18 cellular contexts compared by ENCODE assay signal in the genomic region with DNA sequence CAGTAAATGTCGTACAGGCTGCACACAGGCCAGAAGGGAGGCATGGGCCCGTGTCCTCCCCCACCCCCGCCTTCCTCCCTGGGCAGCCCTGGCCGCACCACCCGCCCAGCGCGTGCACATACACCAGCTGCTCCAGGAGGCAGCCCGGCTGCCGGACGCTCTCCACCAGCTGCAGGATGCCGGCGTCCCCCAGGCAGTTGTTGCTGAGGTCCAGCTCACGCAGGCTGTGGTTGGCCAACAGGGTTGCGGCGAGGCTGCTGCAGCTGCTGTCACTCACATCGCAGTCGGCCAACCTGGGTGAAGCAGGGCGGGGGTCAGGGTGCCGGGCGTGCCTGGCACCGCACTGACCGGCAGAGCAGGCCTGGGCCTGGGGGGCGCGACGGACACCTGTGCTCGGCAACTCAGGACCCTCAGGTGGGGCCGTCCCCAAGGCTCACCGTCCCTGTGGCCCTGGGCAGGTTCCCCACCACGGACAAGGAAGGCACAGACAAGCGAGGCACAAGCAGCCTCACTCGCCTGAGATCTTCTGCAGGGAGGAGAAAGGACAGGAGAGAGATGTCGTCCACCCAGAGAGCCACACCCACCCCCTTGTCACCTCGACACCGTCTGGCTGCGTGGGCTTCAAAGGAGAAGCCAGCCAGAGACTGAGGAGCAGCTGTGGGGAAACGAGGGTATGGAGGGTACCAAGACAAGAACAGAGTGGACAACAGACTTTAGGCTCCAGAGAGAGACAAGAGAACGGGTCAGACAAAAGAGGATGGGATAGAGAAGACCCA. TPM values are rescaled to one million over a fixed set of nuclear protein-coding genes. Genes with fewer than 3 reads are reported as not detected.
DNase-seq lines count a peak whose midpoint lies in the region; ATAC-seq, FAIRE-seq and TF ChIP-seq lines count a peak whose summit lies in the region.
"Had no signal": no experiment of that assay in that cellular context is flagged by ENCODE, and none has a peak within 500 bp of the region (broad histone marks: within the 10 kb centered on the region; RNA-seq: fewer than 3 reads in every experiment).

No MANE protein-coding gene starts in this region.

- TF ChIP-seq EP300 in GM12878 (IDR thresholded peaks at IDR 0.05; ENCODE audit: borderline replicate concordance in 1 of 2, control insufficient read depth in 1 of 2, low read depth in 2 of 2, low read length in 2 of 2) = no peak

- DNase-seq in cardiac muscle cell (ENCODE audit: low read depth in 1 of 2, low spot score in 1 of 2) = no peak
- no peak for DNase-seq in left cardiac atrium
- no peak for DNase-seq in GM12878 (ENCODE audit: low read depth, low spot score)
- peak; percentile 80 for DNase-seq in midbrain (lab: John Stamatoyannopoulos, UW)
- DNase-seq in upper lobe of right lung = peak; percentile 63
- no peak for DNase-seq in OCI-LY7 (ENCODE audit: low spot score)
- DNase-seq: activated CD8-positive, alpha-beta memory T cell treated with anti-CD3 and anti-CD28 coated beads, Interleukin-2, amount 50 U/mL, for 4 hours; DMS79; islet precursor cell; naive thymus-derived CD4-positive, alpha-beta T cell; NCI-H146; NCI-H69; stimulated activated CD4-positive, alpha-beta T cell treated with anti-CD3 and anti-CD28 coated beads, Interleukin-12 subunit alpha, Interleukin-12 subunit beta, amount 100 ng/mL, for 4 hours had no signal

- POLR2A ChIA-PET in GM12878 (lab: Charles Lee) = no interaction called here
- POLR2A ChIA-PET in OCI-LY7 (lab: Charles Lee) = interaction anchor here (0.6 kb wide), 1 partner anchor 392 kb away, joined by 3 read pairs; no protein-coding TSS in a partner anchor

- RAD21 ChIA-PET in GM12878 (lab: Charles Lee; ENCODE audit: unreplicated experiment) = no interaction called here

- no peak for FAIRE-seq in GM12878 (lab: Jason Lieb, UNC)
- FAIRE-seq: H54 had no signal

- no peak overlapping the region for H2AFZ ChIP-seq in GM12878 (ENCODE audit: control insufficient read depth, low read depth, low read length)
- H2AFZ ChIP-seq in OCI-LY7 (ENCODE audit: low read length) = no peak overlapping the region

- H3K79me2 ChIP-seq in GM12878 (ENCODE audit: control insufficient read depth, insufficient read depth, low read length) (no peaks in the 10 kb centered on the region), OCI-LY7 (ENCODE audit: insufficient read depth, low read depth, low read length) (no peaks in the 10 kb centered on the region)

- no peak for TF ChIP-seq RAD21 in GM12878 (IDR thresholded peaks at IDR 0.05; ENCODE audit: insufficient read depth, low read depth, low read length)

- H3K9ac ChIP-seq in GM12878 (ENCODE audit: control insufficient read depth, insufficient read depth, low read length) = no peak overlapping the region

- CTCF ChIA-PET in GM12878 (lab: Yijun Ruan, JAX) (no interaction called here), OCI-LY7 (lab: Charles Lee; ENCODE audit: unreplicated experiment) (interaction anchor here (0.9 kb wide), 1 partner anchor 88 kb away, joined by 14 read pairs; no protein-coding TSS in a partner anchor)

- in situ Hi-C loops in GM12878 (cut with MboI) = no loop called here

- no peak; the same call in 1 of the 2 replicates for TF ChIP-seq POLR2A in GM12878 (IDR thresholded peaks at IDR 0.05; ENCODE audit: low read depth, low read length)

- H3K27ac ChIP-seq in cardiac muscle cell = peak overlapping the region; percentile 43
- H3K27ac ChIP-seq in GM12878 (ENCODE audit: control insufficient read depth, insufficient read depth) = no peak overlapping the region
- H3K27ac ChIP-seq in upper lobe of right lung = no peak overlapping the region
- no peak overlapping the region for H3K27ac ChIP-seq in OCI-LY7 (ENCODE audit: low read depth, low read length, poor library complexity, severe bottlenecking)
- H3K27ac ChIP-seq: SJSA1, upper lobe of left lung had no signal

- SMC1A ChIA-PET in GM12878 (lab: Charles Lee; ENCODE audit: uncharacterized antibody, unreplicated experiment) = no interaction called here

- peaks cover 25% of the 10 kb centered on the region for H3K36me3 ChIP-seq in cardiac muscle cell
- H3K36me3 ChIP-seq in GM12878 (ENCODE audit: control insufficient read depth in 2 of 2, insufficient read depth in 2 of 2, low read length in 1 of 2) = peaks cover 16 to 41% of the 10 kb centered on the region in 2 experiments
- peaks cover 80% of the 10 kb centered on the region for H3K36me3 ChIP-seq in upper lobe of right lung
- peaks cover 59% of the 10 kb centered on the region for H3K36me3 ChIP-seq in OCI-LY7 (ENCODE audit: insufficient read depth, low read length)

- H3K9me3 ChIP-seq in cardiac muscle cell (ENCODE audit: low read depth) (no peaks in the 10 kb centered on the region), GM12878 (replicated peaks; ENCODE audit: control insufficient read depth, insufficient read depth, low read length) (no peaks in the 10 kb centered on the region), upper lobe of right lung (no peaks in the 10 kb centered on the region), OCI-LY7 (ENCODE audit: low read length) (no peaks in the 10 kb centered on the region)
- H3K9me3 ChIP-seq: SJSA1, upper lobe of left lung had no signal

- H3K4me1 ChIP-seq in cardiac muscle cell (ENCODE audit: low read depth) (no peaks in the 10 kb centered on the region), GM12878 (ENCODE audit: control insufficient read depth, insufficient read depth, low read length) (no peaks in the 10 kb centered on the region), upper lobe of right lung (no peaks in the 10 kb centered on the region), OCI-LY7 (ENCODE audit: insufficient read depth, low read length, poor library complexity, severe bottlenecking) (peaks cover 15% of the 10 kb centered on the region)
- H3K4me1 ChIP-seq: SJSA1, upper lobe of left lung had no signal

- WGBS in GM12878 (ENCODE audit: insufficient coverage, insufficient replicate concordance, low lambda C conversion rate, missing lambda C conversion rate) = 92% methylated on average over 35 of the region's 37 CpGs

- H3K27me3 ChIP-seq in cardiac muscle cell (no peaks in the 10 kb centered on the region), GM12878 (replicated peaks in 1 of 2; ENCODE audit: control insufficient read depth in 2 of 2, insufficient read depth in 2 of 2, low read length in 1 of 2) (no peaks in the 10 kb centered on the region), upper lobe of right lung (no peaks in the 10 kb centered on the region)
- H3K27me3 ChIP-seq: SJSA1, upper lobe of left lung had no signal

- BruUV-seq in GM12878 (replicated peaks; lab: Mats Ljungman, UMichigan) (no TSS peak), OCI-LY7 (replicated peaks; lab: Mats Ljungman, UMichigan) (no TSS peak)

- no peak for TF ChIP-seq CTCF in cardiac muscle cell (IDR thresholded peaks at IDR 0.05; ENCODE audit: low read depth, low read length)
- no peak for TF ChIP-seq CTCF in GM12878 (IDR thresholded peaks at IDR 0.05 in 2 of 3, conservative IDR thresholded peaks at IDR 0.05 in 1 of 3; ENCODE audit: control insufficient read depth in 2 of 3, extremely low read depth in 1 of 3, insufficient read depth in 1 of 3, low read depth in 3 of 3, low read length in 3 of 3)
- TF ChIP-seq CTCF in upper lobe of right lung (IDR thresholded peaks at IDR 0.05) = no peak
- TF ChIP-seq CTCF in OCI-LY7 (conservative IDR thresholded peaks at IDR 0.05; ENCODE audit: low read length) = no peak

- ATAC-seq in left cardiac atrium (no peak), GM12878 (no peak), upper lobe of right lung (no peak), GM21786 (IDR thresholded peaks at IDR 0.05; ENCODE audit: unreplicated experiment) (no peak), GM21737 (IDR thresholded peaks at IDR 0.05; ENCODE audit: unreplicated experiment) (no peak)

- H3K4me3 ChIP-seq in cardiac muscle cell (no peak overlapping the region), GM12878 (no peak overlapping the region), upper lobe of right lung (no peak overlapping the region), OCI-LY7 (ENCODE audit: low read depth, low read length, poor library complexity, severe bottlenecking) (no peak overlapping the region)
- H3K4me3 ChIP-seq: SJSA1, upper lobe of left lung had no signal

- intact Hi-C loops in left cardiac atrium (cut with DNase I) = no loop called here
- intact Hi-C loops in GM12878 (cut with micrococcal nuclease; ENCODE audit: unreplicated experiment) = no loop called here
- intact Hi-C loops in upper lobe of right lung (cut with DNase I) = no loop called here
- intact Hi-C loops in OCI-LY7 (cut with micrococcal nuclease; ENCODE audit: unreplicated experiment) = no loop called here

- H3K9me2 ChIP-seq in OCI-LY7 (ENCODE audit: insufficient read depth, low read length) = no peaks in the 10 kb centered on the region

- H4K20me1 ChIP-seq in GM12878 (ENCODE audit: control insufficient read depth, insufficient read depth) (no peaks in the 10 kb centered on the region), OCI-LY7 (ENCODE audit: insufficient read depth, low read length) (no peaks in the 10 kb centered on the region)

- no peak overlapping the region for H3K4me2 ChIP-seq in GM12878 (ENCODE audit: control insufficient read depth, insufficient read depth)
- no peak overlapping the region for H3K4me2 ChIP-seq in OCI-LY7 (ENCODE audit: low read length)

RNA-seq across cellular contexts. Expression of a gene that starts 12.1 kb away (rescaled TPM):
- 149 and 186 TPM in 2 replicates for total RNA-seq in cardiac muscle cell
- 157 and 176 TPM in 2 replicates for polyA plus RNA-seq in cardiac muscle cell
- 100 to 1,000 TPM; 153 to 159 TPM for total RNA-seq in left cardiac atrium
- total RNA-seq in GM12878 (2013; cell fraction: nucleolus; rRNA removed) = 76.9 and 99.0 TPM in 2 replicates
- total RNA-seq in GM12878 (2014; rRNA removed) = 119 and 139 TPM in 2 replicates
- total RNA-seq in GM12878 (2014; rRNA removed; fragmentation: Illumina TruSeq; extraction: Trizol) = 32.2 and 36.7 TPM in 2 replicates
- 125 and 133 TPM in 2 replicates for total RNA-seq in GM12878 (2021)
- 31.4 TPM for polyA plus RNA-seq in GM12878 (2011; ENCODE audit: low read depth)
- 17.8 and 40.4 TPM in 2 replicates for polyA plus RNA-seq in GM12878 (2011; rRNA removed)
- 65.3 and 99.8 TPM in 2 replicates for polyA plus RNA-seq in GM12878 (2011; cell fraction: cytosol; rRNA removed)
- 213 and 241 TPM in 2 replicates for polyA plus RNA-seq in GM12878 (2011; cell fraction: nucleus; rRNA removed)
- polyA plus RNA-seq in GM12878 (2012) = 83.3 and 98.1 TPM in 2 replicates
- 7.2 and 25.0 TPM in 2 replicates for polyA plus RNA-seq in GM12878 (2014; fragmentation: Illumina TruSeq; extraction: Trizol)
- polyA plus RNA-seq in GM12878 (2014; fragmentation: Nextera tagmentation; extraction: Ambion mirVana) = 1 to 10 TPM; 2.3 to 7.2 TPM
- 104 and 132 TPM in 2 replicates for polyA plus RNA-seq in GM12878 (2014; rRNA removed)
- polyA plus RNA-seq in GM12878 (2016; fragmentation: Nextera tagmentation; extraction: Ambion mirVana) = 100 to 1,000 TPM; 156 to 162 TPM
- 39.6 and 63.8 TPM in 2 replicates for polyA minus RNA-seq in GM12878 (2011; rRNA and poly(A)+ RNA removed)
- polyA minus RNA-seq in GM12878 (2011; cell fraction: cytosol; rRNA and poly(A)+ RNA removed) = 29.9 and 33.5 TPM in 2 replicates
- 44.1 and 64.1 TPM in 2 replicates for polyA minus RNA-seq in GM12878 (2011; cell fraction: nucleus; rRNA and poly(A)+ RNA removed)
- 245 TPM for total RNA-seq in upper lobe of right lung
- total RNA-seq in OCI-LY7 (2014; rRNA removed; shearing (Covaris generic)) = 57.1 and 65.7 TPM in 2 replicates
- total RNA-seq in OCI-LY7 (2022) = 48.8 and 65.5 TPM in 2 replicates

RNA-seq across cellular contexts. Expression of a gene that starts 40.4 kb away (rescaled TPM):
- total RNA-seq in cardiac muscle cell (49.6 and 63.1 TPM in 2 replicates), left cardiac atrium (10 to 100 TPM; 47.9 to 56.5 TPM), GM12878 (2014; rRNA removed) (43.5 and 47.6 TPM in 2 replicates), GM12878 (2014; rRNA removed; fragmentation: Illumina TruSeq; extraction: Trizol) (25.3 and 31.6 TPM in 2 replicates), GM12878 (2021) (58.0 and 70.7 TPM in 2 replicates), upper lobe of right lung (55.5 TPM), OCI-LY7 (2022) (40.1 and 46.9 TPM in 2 replicates)
- polyA plus RNA-seq in cardiac muscle cell (60.0 and 97.8 TPM in 2 replicates), GM12878 (2011; rRNA removed) (14.3 and 31.9 TPM in 2 replicates), GM12878 (2014; fragmentation: Illumina TruSeq; extraction: Trizol) (2.2 and 18.1 TPM in 2 replicates), GM12878 (2014; fragmentation: Nextera tagmentation; extraction: Ambion mirVana) (10 to 100 TPM in 1 of 2 experiments, 1 to 10 TPM in 1; 2.8 to 12.7 TPM), GM12878 (2014; rRNA removed) (52.7 and 56.9 TPM in 2 replicates), GM12878 (2016; fragmentation: Nextera tagmentation; extraction: Ambion mirVana) (10 to 100 TPM; 23.4 to 72.4 TPM)
- total RNA-seq in GM12878 (2013; cell fraction: nucleolus; rRNA removed) = 13.9 and 16.2 TPM in 2 replicates
- 16.1 TPM for polyA plus RNA-seq in GM12878 (2011; ENCODE audit: low read depth)
- 51.6 and 73.9 TPM in 2 replicates for polyA plus RNA-seq in GM12878 (2011; cell fraction: cytosol; rRNA removed)
- polyA plus RNA-seq in GM12878 (2011; cell fraction: nucleus; rRNA removed) = 131 and 165 TPM in 2 replicates
- polyA plus RNA-seq in GM12878 (2012) = 29.2 and 44.5 TPM in 2 replicates
- 42.4 and 52.1 TPM in 2 replicates for polyA minus RNA-seq in GM12878 (2011; rRNA and poly(A)+ RNA removed)
- 11.9 and 22.7 TPM in 2 replicates for polyA minus RNA-seq in GM12878 (2011; cell fraction: cytosol; rRNA and poly(A)+ RNA removed)
- 17.2 and 27.8 TPM in 2 replicates for polyA minus RNA-seq in GM12878 (2011; cell fraction: nucleus; rRNA and poly(A)+ RNA removed)
- total RNA-seq in OCI-LY7 (2014; rRNA removed; shearing (Covaris generic)) = 53.0 and 67.8 TPM in 2 replicates

RNA-seq across cellular contexts. Expression of a gene that starts 42.4 kb away (rescaled TPM):
- total RNA-seq in cardiac muscle cell = 2.6 and 4.5 TPM in 2 replicates
- 2.5 and 3.4 TPM in 2 replicates for polyA plus RNA-seq in cardiac muscle cell
- under 1 TPM; 0.47 to 0.68 TPM for total RNA-seq in left cardiac atrium
- 3.4 and 5.1 TPM in 2 replicates for total RNA-seq in GM12878 (2013; cell fraction: nucleolus; rRNA removed)
- 0.60 and 0.79 TPM in 2 replicates for total RNA-seq in GM12878 (2014; rRNA removed)
- 0.41 and 0.45 TPM in 2 replicates for total RNA-seq in GM12878 (2014; rRNA removed; fragmentation: Illumina TruSeq; extraction: Trizol)
- total RNA-seq in GM12878 (2021) = 1.7 and 1.9 TPM in 2 replicates
- 0.20 TPM for polyA plus RNA-seq in GM12878 (2011; ENCODE audit: low read depth)
- 0.37 and 0.75 TPM in 2 replicates for polyA plus RNA-seq in GM12878 (2011; rRNA removed)
- polyA plus RNA-seq in GM12878 (2011; cell fraction: cytosol; rRNA removed) = 0.78 and 1.6 TPM in 2 replicates
- 8.1 and 9.7 TPM in 2 replicates for polyA plus RNA-seq in GM12878 (2011; cell fraction: nucleus; rRNA removed)
- 0.87 and 1.1 TPM in 2 replicates for polyA plus RNA-seq in GM12878 (2012)
- polyA plus RNA-seq in GM12878 (2014; fragmentation: Illumina TruSeq; extraction: Trizol) = 0.19 TPM in 1 of 2 replicates, not detected in the other
- under 1 TPM in 1 of 2 experiments, not detected in 1; 0.02 TPM for polyA plus RNA-seq in GM12878 (2014; fragmentation: Nextera tagmentation; extraction: Ambion mirVana)
- 1.6 and 1.9 TPM in 2 replicates for polyA plus RNA-seq in GM12878 (2014; rRNA removed)
- 1 to 10 TPM in 1 of 2 experiments, under 1 TPM in 1; 0.62 to 1.0 TPM for polyA plus RNA-seq in GM12878 (2016; fragmentation: Nextera tagmentation; extraction: Ambion mirVana)
- 1.0 and 1.5 TPM in 2 replicates for polyA minus RNA-seq in GM12878 (2011; rRNA and poly(A)+ RNA removed)
- 0.42 TPM in 1 of 2 replicates, not detected in the other for polyA minus RNA-seq in GM12878 (2011; cell fraction: cytosol; rRNA and poly(A)+ RNA removed)
- 3.1 and 5.0 TPM in 2 replicates for polyA minus RNA-seq in GM12878 (2011; cell fraction: nucleus; rRNA and poly(A)+ RNA removed)
- 3.2 TPM for total RNA-seq in upper lobe of right lung
- 1.2 and 1.6 TPM in 2 replicates for total RNA-seq in OCI-LY7 (2014; rRNA removed; shearing (Covaris generic))
- 1.5 and 2.5 TPM in 2 replicates for total RNA-seq in OCI-LY7 (2022)

RNA-seq across cellular contexts. Expression of a gene that starts 44.9 kb away (rescaled TPM):
- total RNA-seq in cardiac muscle cell (178 and 202 TPM in 2 replicates), left cardiac atrium (10 to 100 TPM; 21.5 to 26.5 TPM), GM12878 (2014; rRNA removed) (17.2 and 18.3 TPM in 2 replicates), GM12878 (2014; rRNA removed; fragmentation: Illumina TruSeq; extraction: Trizol) (4.8 and 6.6 TPM in 2 replicates), GM12878 (2021) (21.1 and 24.9 TPM in 2 replicates), upper lobe of right lung (31.1 TPM), OCI-LY7 (2022) (30.3 and 32.7 TPM in 2 replicates)
- polyA plus RNA-seq in cardiac muscle cell (69.6 and 83.1 TPM in 2 replicates), GM12878 (2011; rRNA removed) (6.0 and 9.1 TPM in 2 replicates), GM12878 (2014; fragmentation: Illumina TruSeq; extraction: Trizol) (6.1 and 9.9 TPM in 2 replicates), GM12878 (2014; fragmentation: Nextera tagmentation; extraction: Ambion mirVana) (under 1 TPM; 0.39 to 0.66 TPM), GM12878 (2014; rRNA removed) (18.4 and 18.5 TPM in 2 replicates), GM12878 (2016; fragmentation: Nextera tagmentation; extraction: Ambion mirVana) (10 to 100 TPM; 12.6 to 16.8 TPM)
- total RNA-seq in GM12878 (2013; cell fraction: nucleolus; rRNA removed) = 62.9 and 72.6 TPM in 2 replicates
- polyA plus RNA-seq in GM12878 (2011; ENCODE audit: low read depth) = 4.3 TPM
- polyA plus RNA-seq in GM12878 (2011; cell fraction: cytosol; rRNA removed) = 15.2 and 17.0 TPM in 2 replicates
- polyA plus RNA-seq in GM12878 (2011; cell fraction: nucleus; rRNA removed) = 92.1 and 99.5 TPM in 2 replicates
- 14.4 and 15.3 TPM in 2 replicates for polyA plus RNA-seq in GM12878 (2012)
- polyA minus RNA-seq in GM12878 (2011; rRNA and poly(A)+ RNA removed) = 14.0 and 20.2 TPM in 2 replicates
- 3.5 and 4.7 TPM in 2 replicates for polyA minus RNA-seq in GM12878 (2011; cell fraction: cytosol; rRNA and poly(A)+ RNA removed)
- 14.5 and 26.6 TPM in 2 replicates for polyA minus RNA-seq in GM12878 (2011; cell fraction: nucleus; rRNA and poly(A)+ RNA removed)
- total RNA-seq in OCI-LY7 (2014; rRNA removed; shearing (Covaris generic)) = 19.6 and 27.8 TPM in 2 replicates

RNA-seq across cellular contexts. Expression of a gene that starts 53.1 kb away (rescaled TPM):
- 0.51 TPM in 1 of 2 replicates, not detected in the other for total RNA-seq in cardiac muscle cell
- polyA plus RNA-seq in cardiac muscle cell = 0.23 and 1.2 TPM in 2 replicates
- total RNA-seq in left cardiac atrium = 1 to 10 TPM in 1 of 2 donors, under 1 TPM in 1; 0.55 to 1.6 TPM
- total RNA-seq in GM12878 (2013; cell fraction: nucleolus; rRNA removed) = 106 and 107 TPM in 2 replicates
- 16.3 and 19.8 TPM in 2 replicates for total RNA-seq in GM12878 (2014; rRNA removed)
- total RNA-seq in GM12878 (2014; rRNA removed; fragmentation: Illumina TruSeq; extraction: Trizol) = 7.6 and 9.4 TPM in 2 replicates
- total RNA-seq in GM12878 (2021) = 37.0 and 42.3 TPM in 2 replicates
- polyA plus RNA-seq in GM12878 (2011; ENCODE audit: low read depth) = 14.4 TPM
- 12.7 and 21.8 TPM in 2 replicates for polyA plus RNA-seq in GM12878 (2011; rRNA removed)
- polyA plus RNA-seq in GM12878 (2011; cell fraction: cytosol; rRNA removed) = 15.7 and 24.8 TPM in 2 replicates
- 445 and 483 TPM in 2 replicates for polyA plus RNA-seq in GM12878 (2011; cell fraction: nucleus; rRNA removed)
- polyA plus RNA-seq in GM12878 (2012) = 46.7 and 48.0 TPM in 2 replicates
- polyA plus RNA-seq in GM12878 (2014; fragmentation: Illumina TruSeq; extraction: Trizol) = 3.0 and 9.5 TPM in 2 replicates
- polyA plus RNA-seq in GM12878 (2014; fragmentation: Nextera tagmentation; extraction: Ambion mirVana) = 1 to 10 TPM in 1 of 2 experiments, under 1 TPM in 1; 0.21 to 1.6 TPM
- polyA plus RNA-seq in GM12878 (2014; rRNA removed) = 42.1 and 51.0 TPM in 2 replicates
- polyA plus RNA-seq in GM12878 (2016; fragmentation: Nextera tagmentation; extraction: Ambion mirVana) = 10 to 100 TPM; 11.0 to 13.0 TPM
- 7.8 and 14.5 TPM in 2 replicates for polyA minus RNA-seq in GM12878 (2011; rRNA and poly(A)+ RNA removed)
- polyA minus RNA-seq in GM12878 (2011; cell fraction: cytosol; rRNA and poly(A)+ RNA removed) = 3.9 and 5.2 TPM in 2 replicates
- 38.2 and 44.2 TPM in 2 replicates for polyA minus RNA-seq in GM12878 (2011; cell fraction: nucleus; rRNA and poly(A)+ RNA removed)
- total RNA-seq in upper lobe of right lung = 22.4 TPM
- total RNA-seq in OCI-LY7 (2014; rRNA removed; shearing (Covaris generic)) = 22.2 and 25.7 TPM in 2 replicates
- total RNA-seq in OCI-LY7 (2022) = 27.6 and 28.2 TPM in 2 replicates
- total RNA-seq: SJSA1 had no signal

Comparison
In these comparisons a context has a peak if more than half of its experiments do, and no peak if none do; other contexts are left out.
1. DNase-seq: peak in midbrain (single experiment) and upper lobe of right lung (single experiment); none in cardiac muscle cell (0 of 2), left cardiac atrium (single experiment), GM12878 (single experiment) and OCI-LY7 (single experiment).